Comparison of ENCODE assay signal across 1 cellular context in the genomic region with DNA sequence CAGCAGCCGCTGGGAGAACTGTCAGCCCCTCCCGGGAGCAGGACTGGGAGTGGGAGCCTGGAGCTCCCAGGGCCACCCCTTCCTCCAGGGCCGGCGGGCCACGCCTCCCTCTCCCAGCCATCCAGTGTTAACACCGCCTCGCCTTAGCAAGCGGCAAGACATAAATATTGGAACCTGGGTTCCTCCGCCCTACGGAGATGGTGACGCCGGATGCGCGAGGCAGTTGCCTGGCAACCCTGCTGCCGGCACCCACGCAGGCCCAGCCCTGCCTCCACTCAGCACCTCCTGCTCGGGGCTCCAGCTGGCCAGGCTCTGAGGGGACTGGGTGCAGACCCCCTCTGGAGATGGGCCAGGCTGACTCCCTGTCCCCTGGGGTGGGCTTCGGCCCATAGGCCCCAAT.
TF ChIP-seq lines count a peak whose summit lies in the region.

No MANE protein-coding gene starts in this region.

TF ChIP-seq in HEK293, 187 proteins besides CTCF, POLR2A, EP300 and RAD21 (continued from another document):
- TF ChIP-seq, protein P1, sequence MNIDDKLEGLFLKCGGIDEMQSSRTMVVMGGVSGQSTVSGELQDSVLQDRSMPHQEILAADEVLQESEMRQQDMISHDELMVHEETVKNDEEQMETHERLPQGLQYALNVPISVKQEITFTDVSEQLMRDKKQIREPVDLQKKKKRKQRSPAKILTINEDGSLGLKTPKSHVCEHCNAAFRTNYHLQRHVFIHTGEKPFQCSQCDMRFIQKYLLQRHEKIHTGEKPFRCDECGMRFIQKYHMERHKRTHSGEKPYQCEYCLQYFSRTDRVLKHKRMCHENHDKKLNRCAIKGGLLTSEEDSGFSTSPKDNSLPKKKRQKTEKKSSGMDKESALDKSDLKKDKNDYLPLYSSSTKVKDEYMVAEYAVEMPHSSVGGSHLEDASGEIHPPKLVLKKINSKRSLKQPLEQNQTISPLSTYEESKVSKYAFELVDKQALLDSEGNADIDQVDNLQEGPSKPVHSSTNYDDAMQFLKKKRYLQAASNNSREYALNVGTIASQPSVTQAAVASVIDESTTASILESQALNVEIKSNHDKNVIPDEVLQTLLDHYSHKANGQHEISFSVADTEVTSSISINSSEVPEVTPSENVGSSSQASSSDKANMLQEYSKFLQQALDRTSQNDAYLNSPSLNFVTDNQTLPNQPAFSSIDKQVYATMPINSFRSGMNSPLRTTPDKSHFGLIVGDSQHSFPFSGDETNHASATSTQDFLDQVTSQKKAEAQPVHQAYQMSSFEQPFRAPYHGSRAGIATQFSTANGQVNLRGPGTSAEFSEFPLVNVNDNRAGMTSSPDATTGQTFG (tag by site-specific recombination; IDR thresholded peaks at IDR 0.05; ENCODE audit: borderline replicate concordance): no peak
- TF ChIP-seq ZFHX2 (tag by site-specific recombination; conservative IDR thresholded peaks at IDR 0.05): peak; percentile 83
